In the genomic region with DNA sequence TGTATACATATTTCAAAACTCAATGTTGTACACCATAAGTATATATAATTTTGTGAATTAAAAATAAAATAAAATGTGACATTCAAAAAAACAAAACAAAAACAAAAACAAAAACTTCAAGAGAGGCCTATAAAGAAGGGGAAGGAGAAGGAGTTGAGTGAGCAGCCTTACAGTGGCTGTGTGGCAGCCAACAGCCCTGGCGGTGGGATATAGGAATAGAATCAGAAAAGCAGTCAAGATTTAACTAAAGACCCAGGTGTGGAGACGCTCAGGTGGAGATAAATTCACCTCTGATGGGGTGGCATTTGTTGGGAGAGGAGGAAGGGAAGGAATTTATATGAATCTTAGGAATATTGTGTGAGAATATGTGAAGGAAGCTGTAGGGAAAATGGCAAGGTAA, we compare ENCODE assay signal across 18 cellular contexts. TPM values are rescaled to one million over a fixed set of nuclear protein-coding genes. Genes with fewer than 3 reads are reported as not detected.
A peak's percentile ranks its signal among the peaks of the same experiment; 100 is the strongest.
DNase-seq lines count a peak whose midpoint lies in the region; ATAC-seq, FAIRE-seq and TF ChIP-seq lines count a peak whose summit lies in the region.
"Had no signal": no experiment of that assay in that cellular context is flagged by ENCODE, and none has a peak within 500 bp of the region (broad histone marks: within the 10 kb centered on the region; RNA-seq: fewer than 3 reads in every experiment).

No MANE protein-coding gene starts in this region.

- H3K4me3 ChIP-seq in GM23338 (no peak overlapping the region), H7 (ENCODE audit: insufficient read depth, low read depth, low read length) (no peak overlapping the region)
- H3K4me3 ChIP-seq: HAP-1 had no signal

- H3F3A ChIP-seq in GM23338 (replicated peaks; ENCODE audit: low read depth): no peaks in the 10 kb centered on the region

- no peaks in the 10 kb centered on the region for H3K36me3 Mint-ChIP-seq in GM23338 (ENCODE audit: low read depth)
- no peaks in the 10 kb centered on the region for H3K36me3 Mint-ChIP-seq in T-helper 2 cell treated with Interferon-gamma antibody and Interleukin-4, amounts not matched to agents 5 μg/mL and 100 μg/mL, for 36 hours (ENCODE audit: low read depth)
- H3K36me3 Mint-ChIP-seq: CD4-positive, alpha-beta memory T cell had no signal

- H4K20me1 ChIP-seq in GM23338 (replicated peaks; ENCODE audit: insufficient read depth): no peaks in the 10 kb centered on the region

- H3K27me3 ChIP-seq in GM23338 (ENCODE audit: insufficient read depth) (no peaks in the 10 kb centered on the region), H7 (ENCODE audit: control insufficient read depth, insufficient read depth, low read length) (no peaks in the 10 kb centered on the region)

- no peaks in the 10 kb centered on the region for H3K36me3 ChIP-seq in GM23338 (ENCODE audit: insufficient read depth)
- no peaks in the 10 kb centered on the region for H3K36me3 ChIP-seq in H7 (replicated peaks; ENCODE audit: control insufficient read depth, insufficient read depth, low read length)
- H3K36me3 ChIP-seq: HAP-1 had no signal

- H3K27ac Mint-ChIP-seq in GM23338: no peak overlapping the region
- H3K27ac Mint-ChIP-seq in T-helper 2 cell treated with Interferon-gamma antibody and Interleukin-4, amounts not matched to agents 5 μg/mL and 100 μg/mL, for 36 hours: no peak overlapping the region
- H3K27ac Mint-ChIP-seq: CD4-positive, alpha-beta memory T cell; HFFc6 had no signal

- H3K4me1 Mint-ChIP-seq in GM23338: peaks cover 2% of the 10 kb centered on the region; the same call in 2 of the 3 replicates
- no peaks in the 10 kb centered on the region for H3K4me1 Mint-ChIP-seq in T-helper 2 cell treated with Interferon-gamma antibody and Interleukin-4, amounts not matched to agents 5 μg/mL and 100 μg/mL, for 36 hours (ENCODE audit: low read depth)
- H3K4me1 Mint-ChIP-seq: CD4-positive, alpha-beta memory T cell had no signal

- peak; percentile 73; the same call in 2 of the 3 replicates for ATAC-seq in GM23338

- no peaks in the 10 kb centered on the region for H3K27me3 Mint-ChIP-seq in GM23338 (ENCODE audit: insufficient read depth, low read depth, poor library complexity)
- H3K27me3 Mint-ChIP-seq in T-helper 2 cell treated with Interferon-gamma antibody and Interleukin-4, amounts not matched to agents 5 μg/mL and 100 μg/mL, for 36 hours (ENCODE audit: low read depth): no peaks in the 10 kb centered on the region

- H3K79me2 ChIP-seq in GM23338 (replicated peaks; ENCODE audit: insufficient read depth): no peaks in the 10 kb centered on the region

- H3K4me3 Mint-ChIP-seq in GM23338: no peak overlapping the region
- no peak overlapping the region for H3K4me3 Mint-ChIP-seq in T-helper 2 cell treated with Interferon-gamma antibody and Interleukin-4, amounts not matched to agents 5 μg/mL and 100 μg/mL, for 36 hours
- H3K4me3 Mint-ChIP-seq: CD4-positive, alpha-beta memory T cell; HFFc6 had no signal

- H2AFZ ChIP-seq in GM23338: no peak overlapping the region; the same call in 1 of the 2 replicates

- no peaks in the 10 kb centered on the region for H3K4me1 ChIP-seq in GM23338 (ENCODE audit: insufficient read depth)
- H3K4me1 ChIP-seq: HAP-1 had no signal

- no peak overlapping the region for H3K4me2 ChIP-seq in GM23338

- FAIRE-seq in endometrium (lab: Jason Lieb, UNC): peak; percentile 21
- FAIRE-seq: GM12891, GM18507, H1 had no signal

- no peak overlapping the region for H3K27ac ChIP-seq in GM23338 (ENCODE audit: low read depth)

- peaks cover 9% of the 10 kb centered on the region; the same call in 1 of the 3 replicates for H3K9me3 Mint-ChIP-seq in GM23338
- H3K9me3 Mint-ChIP-seq in T-helper 2 cell treated with Interferon-gamma antibody and Interleukin-4, amounts not matched to agents 5 μg/mL and 100 μg/mL, for 36 hours: peaks cover 13% of the 10 kb centered on the region

- peak; percentile 14 to 43 for TF ChIP-seq CTCF in GM23338 (conservative IDR thresholded peaks at IDR 0.05; ENCODE audit: low read depth in 2 of 2)

- no peaks in the 10 kb centered on the region; the same call in 1 of the 2 replicates for H3K9me2 ChIP-seq in GM23338 (ENCODE audit: insufficient read depth)

- DNase-seq in GM23338 (ENCODE audit: low spot score) (peak; percentile 41), H7 (peak; percentile 13), NCI-H2227 treated with DMSO at 0.1 percent for 48 hours (lab: John Stamatoyannopoulos, UW) (peak; percentile 33)
- DNase-seq in T-helper 2 cell treated with Interferon-gamma antibody and Interleukin-4, amounts not matched to agents 5 μg/mL and 100 μg/mL, for 36 hours (ENCODE audit: low spot score): no peak
- DNase-seq in stimulated activated CD8-positive, alpha-beta memory T cell treated with anti-CD3 and anti-CD28 coated beads, Interleukin-4, amount 100 ng/mL, for 48 hours: no peak
- DNase-seq: C1 segment of cervical spinal cord; Calu3; CD4-positive, alpha-beta memory T cell; COR-L47; DMS53; DMS79 treated with DMSO at 0.1 percent for 48 hours; GF-D8; HFFc6 had no signal

TF ChIP-seq in GM23338, 12 proteins besides CTCF, POLR2A, EP300 and RAD21:
- no peak for TF ChIP-seq JUNB (IDR thresholded peaks at IDR 0.05; ENCODE audit: unreplicated experiment)
TF ChIP-seq in GM23338: peak in this region for 0.

RNA-seq across cellular contexts. Expression of a gene that starts 41.8 kb away (rescaled TPM):
- 22.3 and 31.8 TPM in 2 replicates for total RNA-seq in GM23338 (2014; rRNA removed; shearing (Covaris generic))
- polyA plus RNA-seq in GM23338 (2016; fragmentation: Nextera tagmentation; extraction: Ambion mirVana): 40.3 and 43.9 TPM in 2 replicates
- 8.7 and 12.0 TPM in 2 replicates for total RNA-seq in H7 (2014; rRNA removed; shearing (Covaris generic))
- polyA plus RNA-seq: CD4-positive, alpha-beta memory T cell had no signal

Comparison
In these comparisons a context has a peak if more than half of its experiments do, and no peak if none do; other contexts are left out.
1. DNase-seq: peak in GM23338 (single experiment), H7 (single experiment) and NCI-H2227 treated with DMSO at 0.1 percent for 48 hours (single experiment); none in T-helper 2 cell treated with Interferon-gamma antibody and Interleukin-4, amounts not matched to agents 5 μg/mL and 100 μg/mL, for 36 hours (single experiment) and stimulated activated CD8-positive, alpha-beta memory T cell treated with anti-CD3 and anti-CD28 coated beads, Interleukin-4, amount 100 ng/mL, for 48 hours (single experiment).